ENCODE assay signal across 28 cellular contexts in the genomic region with DNA sequence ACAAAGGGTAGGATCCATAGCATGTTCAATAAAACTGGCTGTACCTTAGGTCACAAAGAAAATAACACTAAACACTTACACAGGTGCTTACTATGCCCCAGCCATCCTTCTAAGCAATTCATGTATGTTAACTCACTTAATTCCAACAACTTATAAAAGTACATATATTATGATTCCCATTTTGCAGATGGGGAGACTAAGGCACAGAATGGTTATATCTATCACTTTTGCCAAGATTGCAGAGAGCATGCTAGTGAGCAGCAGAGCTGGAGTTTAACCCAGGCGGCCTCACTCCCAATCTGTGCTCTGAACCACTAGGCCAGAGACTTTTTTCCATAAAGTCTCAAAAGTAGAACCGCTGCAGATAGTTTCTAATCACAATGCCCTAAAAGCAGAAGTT. TPM values are rescaled to one million over a fixed set of nuclear protein-coding genes. Genes with fewer than 3 reads are reported as not detected.
DNase-seq lines count a peak whose midpoint lies in the region; ATAC-seq, FAIRE-seq and TF ChIP-seq lines count a peak whose summit lies in the region.
"Had no signal": no experiment of that assay in that cellular context is flagged by ENCODE, and none has a peak within 500 bp of the region (broad histone marks: within the 10 kb centered on the region; RNA-seq: fewer than 3 reads in every experiment).

No MANE protein-coding gene starts in this region.

- no peak overlapping the region for H3K4me2 ChIP-seq in K562 (ENCODE audit: insufficient read depth, low read length)
- H3K4me2 ChIP-seq: A549; BLaER1; BLaER1 treated with 17β-estradiol and CSF1 and Interleukin-3, amounts not matched to agents 10 nM and 100 nM had no signal

- POLR2A ChIA-PET in K562 (lab: Yijun Ruan, JAX), result interaction anchor here (0.7 to 1.2 kb wide), 2 partner anchors 12 to 157 kb away, joined by 3 to 4 read pairs; no protein-coding TSS in a partner anchor

- H3K4me3 ChIP-seq in K562, result no peak overlapping the region
- H3K4me3 ChIP-seq: A549; BLaER1; BLaER1 treated with 17β-estradiol and CSF1 and Interleukin-3, amounts not matched to agents 10 nM and 100 nM had no signal

- in situ Hi-C loops in K562 (cut with MboI), result no loop called here

- WGBS in K562 (ENCODE audit: insufficient coverage, low coverage, missing lambda C conversion rate), result 36% methylated on average over 2 of the region's 2 CpGs

- no peak for FAIRE-seq in K562 (lab: Jason Lieb, UNC)
- FAIRE-seq: A549, D721Med had no signal

- H3K27ac ChIP-seq in K562 (ENCODE audit: extremely low read depth, low read depth, low read length), result no peak overlapping the region
- H3K27ac ChIP-seq: 22Rv1; A549; BLaER1; BLaER1 treated with 17β-estradiol and CSF1 and Interleukin-3, amounts not matched to agents 10 nM and 100 nM; C4-2B had no signal

- H3K9ac ChIP-seq in K562 (ENCODE audit: insufficient read depth in 1 of 2, low read depth in 2 of 2, low read length in 2 of 2), result no peak overlapping the region
- H3K9ac ChIP-seq: BLaER1; BLaER1 treated with 17β-estradiol and CSF1 and Interleukin-3, amounts not matched to agents 10 nM and 100 nM had no signal

- no peak for TF ChIP-seq CTCF in K562 (IDR thresholded peaks at IDR 0.05 in 2 of 3, conservative IDR thresholded peaks at IDR 0.05 in 1 of 3; ENCODE audit: insufficient read depth in 2 of 3, low read depth in 1 of 3, low read length in 3 of 3)

- intact Hi-C loops in K562 (cut with micrococcal nuclease), result no loop called here
- intact Hi-C loops in left colon (cut with DNase I, micrococcal nuclease), result no loop called here

- no TSS peak for BruUV-seq in K562 (replicated peaks; lab: Mats Ljungman, UMichigan)

- H4K20me1 ChIP-seq in K562 (replicated peaks; ENCODE audit: control insufficient read depth, insufficient read depth, low read length), result no peaks in the 10 kb centered on the region
- H4K20me1 ChIP-seq: BLaER1; BLaER1 treated with 17β-estradiol and CSF1 and Interleukin-3, amounts not matched to agents 10 nM and 100 nM had no signal

- H3K27me3 ChIP-seq in K562 (ENCODE audit: control insufficient read depth in 2 of 2, insufficient read depth in 2 of 2, low read length in 2 of 2), result no peaks in the 10 kb centered on the region; a peak in 2 of 5 replicates
- H3K27me3 ChIP-seq: BE2C; BLaER1; BLaER1 treated with 17β-estradiol and CSF1 and Interleukin-3, amounts not matched to agents 10 nM and 100 nM had no signal

- ATAC-seq in K562, result no peak
- ATAC-seq in left colon, result no peak
- ATAC-seq: A549; CD8-positive, alpha-beta T cell had no signal

- no peak for TF ChIP-seq POLR2A in K562 (conservative IDR thresholded peaks at IDR 0.05)

- no peaks in the 10 kb centered on the region for H3K9me1 ChIP-seq in K562 (ENCODE audit: control insufficient read depth, insufficient read depth, low read length)

- no peaks in the 10 kb centered on the region for H3K36me3 ChIP-seq in K562 (ENCODE audit: control insufficient read depth, insufficient read depth, low read length)
- H3K36me3 ChIP-seq: BE2C; BLaER1; BLaER1 treated with 17β-estradiol and CSF1 and Interleukin-3, amounts not matched to agents 10 nM and 100 nM had no signal

- H3K9me3 ChIP-seq in K562 (replicated peaks; ENCODE audit: control insufficient read depth, insufficient read depth, low read depth, low read length), result no peaks in the 10 kb centered on the region; the same call in 1 of the 2 replicates
- H3K9me3 ChIP-seq: A549, BE2C, BLaER1, Caco-2 had no signal

- H3K79me2 ChIP-seq in K562 (ENCODE audit: control insufficient read depth, insufficient read depth, low read length), result no peaks in the 10 kb centered on the region

- DNase-seq in K562 (ENCODE audit: extremely low read depth in 1 of 4, low spot score in 3 of 4) (no peak), left colon (no peak)
- DNase-seq: 8988T; ACHN; AML-193; BE2C; C1 segment of cervical spinal cord; Caco-2; Calu3; CD4-positive, alpha-beta memory T cell; CD4-positive, alpha-beta T cell; CD4-positive, CD25-positive, alpha-beta regulatory T cell; CD8-positive, alpha-beta memory T cell; CD8-positive, alpha-beta T cell; COR-L47; DMS 273 treated with DMSO at 0.1 percent for 48 hours; DMS153; DMS53; DMS79; DMS79 treated with DMSO at 0.1 percent for 48 hours; DND-41; EL had no signal

- no peak for TF ChIP-seq EP300 in K562 (IDR thresholded peaks at IDR 0.05; ENCODE audit: low read length)

- no peak for TF ChIP-seq RAD21 in K562 (CRISPR knock-in tag; conservative IDR thresholded peaks at IDR 0.05 in 1 of 2, IDR thresholded peaks at IDR 0.05 in 1 of 2)

- no peak overlapping the region for H2AFZ ChIP-seq in K562 (ENCODE audit: low read depth, low read length)

- CTCF ChIA-PET in K562 (lab: Yijun Ruan, JAX; ENCODE audit: low intra/inter-chr PET ratio), result no interaction called here

- no peaks in the 10 kb centered on the region for H3K4me1 ChIP-seq in K562 (replicated peaks in 1 of 2; ENCODE audit: control insufficient read depth in 2 of 2, insufficient read depth in 2 of 2, low read length in 2 of 2)
- H3K4me1 ChIP-seq: A549; BE2C; BLaER1; BLaER1 treated with 17β-estradiol and CSF1 and Interleukin-3, amounts not matched to agents 10 nM and 100 nM; Caco-2 had no signal

TF ChIP-seq in K562, 482 proteins besides CTCF, POLR2A, EP300 and RAD21:
- no peak for TF ChIP-seq ZNF274 (IDR thresholded peaks at IDR 0.05; ENCODE audit: borderline replicate concordance, low read depth, low read length)
- no peak for TF ChIP-seq CBFA2T3 (IDR thresholded peaks at IDR 0.05)
- TF ChIP-seq MXI1 (IDR thresholded peaks at IDR 0.05; ENCODE audit: low read depth, low read length), result no peak
- TF ChIP-seq, protein P1, sequence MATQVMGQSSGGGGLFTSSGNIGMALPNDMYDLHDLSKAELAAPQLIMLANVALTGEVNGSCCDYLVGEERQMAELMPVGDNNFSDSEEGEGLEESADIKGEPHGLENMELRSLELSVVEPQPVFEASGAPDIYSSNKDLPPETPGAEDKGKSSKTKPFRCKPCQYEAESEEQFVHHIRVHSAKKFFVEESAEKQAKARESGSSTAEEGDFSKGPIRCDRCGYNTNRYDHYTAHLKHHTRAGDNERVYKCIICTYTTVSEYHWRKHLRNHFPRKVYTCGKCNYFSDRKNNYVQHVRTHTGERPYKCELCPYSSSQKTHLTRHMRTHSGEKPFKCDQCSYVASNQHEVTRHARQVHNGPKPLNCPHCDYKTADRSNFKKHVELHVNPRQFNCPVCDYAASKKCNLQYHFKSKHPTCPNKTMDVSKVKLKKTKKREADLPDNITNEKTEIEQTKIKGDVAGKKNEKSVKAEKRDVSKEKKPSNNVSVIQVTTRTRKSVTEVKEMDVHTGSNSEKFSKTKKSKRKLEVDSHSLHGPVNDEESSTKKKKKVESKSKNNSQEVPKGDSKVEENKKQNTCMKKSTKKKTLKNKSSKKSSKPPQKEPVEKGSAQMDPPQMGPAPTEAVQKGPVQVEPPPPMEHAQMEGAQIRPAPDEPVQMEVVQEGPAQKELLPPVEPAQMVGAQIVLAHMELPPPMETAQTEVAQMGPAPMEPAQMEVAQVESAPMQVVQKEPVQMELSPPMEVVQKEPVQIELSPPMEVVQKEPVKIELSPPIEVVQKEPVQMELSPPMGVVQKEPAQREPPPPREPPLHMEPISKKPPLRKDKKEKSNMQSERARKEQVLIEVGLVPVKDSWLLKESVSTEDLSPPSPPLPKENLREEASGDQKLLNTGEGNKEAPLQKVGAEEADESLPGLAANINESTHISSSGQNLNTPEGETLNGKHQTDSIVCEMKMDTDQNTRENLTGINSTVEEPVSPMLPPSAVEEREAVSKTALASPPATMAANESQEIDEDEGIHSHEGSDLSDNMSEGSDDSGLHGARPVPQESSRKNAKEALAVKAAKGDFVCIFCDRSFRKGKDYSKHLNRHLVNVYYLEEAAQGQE (CRISPR knock-in tag; IDR thresholded peaks at IDR 0.05; ENCODE audit: low read depth), result no peak
- no peak for TF ChIP-seq ZFP1 (CRISPR knock-in tag; IDR thresholded peaks at IDR 0.05)
- TF ChIP-seq OTX1 (CRISPR knock-in tag; IDR thresholded peaks at IDR 0.05), result no peak
- no peak for TF ChIP-seq TCFL5 (CRISPR knock-in tag; conservative IDR thresholded peaks at IDR 0.05)
- no peak for TF ChIP-seq TSC22D4 (tag; IDR thresholded peaks at IDR 0.05)
- TF ChIP-seq RBM25 (IDR thresholded peaks at IDR 0.05; ENCODE audit: low read depth, low read length, severe bottlenecking), result peak; percentile 69
- TF ChIP-seq KDM1A (IDR thresholded peaks at IDR 0.05), result 0 out of 4 replicates have a peak, but pooled peaks of 1 of the 2 experiments have one; percentile 17
- peak; percentile 80 for TF ChIP-seq ADNP (tag; IDR thresholded peaks at IDR 0.05)
- no peak for TF ChIP-seq ATF3 (IDR thresholded peaks at IDR 0.05)
- 0 out of 2 replicates have a peak, but pooled peaks have one; percentile 16 for TF ChIP-seq ATF3 (CRISPR knock-in tag; conservative IDR thresholded peaks at IDR 0.05)
- TF ChIP-seq BCOR (IDR thresholded peaks at IDR 0.05), result peak; percentile 72; the same call in 1 of the 2 replicates
TF ChIP-seq in K562: peak in this region for 5.

RNA-seq across cellular contexts. Expression of gene UBN2, which starts 18.9 kb away (rescaled TPM):
- 24.2 and 70.5 TPM in 2 replicates for total RNA-seq in K562 (2011; cell fraction: chromatin; rRNA removed; ENCODE audit: low replicate concordance)
- total RNA-seq in K562 (2011; cell fraction: nucleolus; rRNA removed), result 11.5 and 16.1 TPM in 2 replicates
- 37.4 and 70.8 TPM in 2 replicates for total RNA-seq in K562 (2011; cell fraction: nucleoplasm; rRNA removed)
- total RNA-seq in K562 (2014; rRNA removed) (6.8 and 7.1 TPM in 2 replicates), K562 (2014; rRNA removed; fragmentation: Illumina TruSeq; extraction: Trizol) (12.4 and 16.6 TPM in 2 replicates), K562 (2015; rRNA removed; fragmentation: Illumina TruSeq; extraction: Trizol) (12.4 and 12.7 TPM in 2 replicates), K562 (2021) (18.8 and 19.5 TPM in 2 replicates), left colon (10 to 100 TPM; 17.6 to 18.8 TPM)
- polyA plus RNA-seq in K562 (2011; rRNA removed) (11.9 and 15.4 TPM in 2 replicates), K562 (2014; fragmentation: Illumina TruSeq; extraction: Trizol) (7.8 and 9.9 TPM in 2 replicates), K562 (2014; fragmentation: Nextera tagmentation; extraction: Ambion mirVana) (1 to 10 TPM; 1.2 to 1.5 TPM), K562 (2014; rRNA removed) (6.0 and 6.4 TPM in 2 replicates)
- polyA plus RNA-seq in K562 (2011; cell fraction: cytosol; rRNA removed), result 2.7 and 8.4 TPM in 2 replicates
- 14.0 and 21.7 TPM in 2 replicates for polyA plus RNA-seq in K562 (2011; cell fraction: nucleus; rRNA removed)
- polyA plus RNA-seq in K562 (2012), result 4.4 and 5.4 TPM in 2 replicates
- 31.4 and 42.2 TPM in 2 replicates for polyA minus RNA-seq in K562 (2011; rRNA and poly(A)+ RNA removed)
- 13.4 and 14.1 TPM in 2 replicates for polyA minus RNA-seq in K562 (2011; cell fraction: cytosol; rRNA and poly(A)+ RNA removed)
- 14.3 and 28.0 TPM in 2 replicates for polyA minus RNA-seq in K562 (2011; cell fraction: nucleus; rRNA and poly(A)+ RNA removed)
